In genomic region chr18:7330041-7330440, GRCh38 we compare ENCODE assay signal across 29 cellular contexts.
"Had no signal": no experiment of that assay in that cellular context is flagged by ENCODE, and none has a peak within 500 bp of the region (broad histone marks: within the 10 kb centered on the region; RNA-seq: fewer than 3 reads in every experiment).

No MANE protein-coding gene starts in this region.

- H3K27me3 ChIP-seq: neutrophil, pancreas, right lobe of liver, sigmoid colon, suprapubic skin, testis, tibial artery, transverse colon, upper lobe of left lung, vagina had no signal

- DNase-seq: naive thymus-derived CD4-positive, alpha-beta T cell; natural killer cell; nucleus accumbens; pancreas; right cardiac atrium; right lobe of liver; sigmoid colon; small intestine; stimulated activated CD4-positive, alpha-beta T cell treated with anti-CD3 and anti-CD28 coated beads, Interleukin-15, amount 100 ng/mL, for 24 hours; stimulated activated CD4-positive, alpha-beta T cell treated with anti-CD3 and anti-CD28 coated beads, Interleukin-2, amount 100 ng/mL, for 24 hours; stimulated activated CD4-positive, alpha-beta T cell treated with anti-CD3 and anti-CD28 coated beads, Interleukin-2, amount 100 ng/mL, for 48 hours; stimulated activated CD4-positive, alpha-beta T cell treated with anti-CD3 and anti-CD28 coated beads, Interleukin-4, amount 100 ng/mL, for 4 hours; stimulated activated CD8-positive, alpha-beta memory T cell treated with anti-CD3 and anti-CD28 coated beads, Interleukin-4, amount 100 ng/mL, for 48 hours; stimulated activated naive CD4-positive, alpha-beta T cell; stimulated activated naive CD8-positive, alpha-beta T cell treated with anti-CD3 and anti-CD28 coated beads, Interleukin-15, amount 100 ng/mL, for 72 hours; stimulated activated naive CD8-positive, alpha-beta T cell treated with anti-CD3 and anti-CD28 coated beads, Interleukin-15, Interleukin-2, amounts not matched to agents 100 U/mL and 50 U/mL, for 24 hours; substantia nigra; testis; tibial artery; transverse colon; upper lobe of left lung had no signal

- ATAC-seq: naive thymus-derived CD4-positive, alpha-beta T cell; natural killer cell; pancreas; right cardiac atrium; right lobe of liver; stimulated activated memory B cell treated with anti-CD40 and anti-IgM and Interleukin-4, amounts not matched to agents 10 μg/mL and 1 μg/mL and 100 μg/mL, for 72 hours; stimulated activated naive CD8-positive, alpha-beta T cell treated with anti-CD3 and anti-CD28 coated beads, Interleukin-15, amount 100 ng/mL, for 72 hours; stimulated activated naive CD8-positive, alpha-beta T cell treated with anti-CD3 and anti-CD28 coated beads, Interleukin-15, Interleukin-2, amounts not matched to agents 100 U/mL and 50 U/mL, for 24 hours had no signal

- H3K36me3 Mint-ChIP-seq: naive thymus-derived CD4-positive, alpha-beta T cell; natural killer cell; stimulated activated memory B cell treated with anti-CD40 and anti-IgM and Interleukin-4, amounts not matched to agents 10 μg/mL and 1 μg/mL and 100 μg/mL, for 72 hours had no signal

- H3K4me3 Mint-ChIP-seq: naive thymus-derived CD4-positive, alpha-beta T cell; natural killer cell; nephron; neural crest cell; stimulated activated memory B cell treated with anti-CD40 and anti-IgM and Interleukin-4, amounts not matched to agents 10 μg/mL and 1 μg/mL and 100 μg/mL, for 72 hours; stimulated activated naive CD8-positive, alpha-beta T cell treated with anti-CD3 and anti-CD28 coated beads, Interleukin-15, amount 100 ng/mL, for 72 hours had no signal

- H3K9me3 Mint-ChIP-seq: nephron; stimulated activated memory B cell treated with anti-CD40 and anti-IgM and Interleukin-4, amounts not matched to agents 10 μg/mL and 1 μg/mL and 100 μg/mL, for 72 hours had no signal

- H3K27ac Mint-ChIP-seq: naive thymus-derived CD4-positive, alpha-beta T cell; natural killer cell; nephron; stimulated activated memory B cell treated with anti-CD40 and anti-IgM and Interleukin-4, amounts not matched to agents 10 μg/mL and 1 μg/mL and 100 μg/mL, for 72 hours; stimulated activated naive CD8-positive, alpha-beta T cell treated with anti-CD3 and anti-CD28 coated beads, Interleukin-15, amount 100 ng/mL, for 72 hours had no signal

- FAIRE-seq: pancreas, small intestine, urothelium cell line had no signal

- H3K36me3 ChIP-seq: neutrophil, pancreas, prostate gland, right lobe of liver, sigmoid colon, suprapubic skin, tibial artery, transverse colon, upper lobe of left lung, vagina had no signal

- H3K9me3 ChIP-seq: neutrophil, pancreas, prostate gland, right lobe of liver, sigmoid colon, suprapubic skin, testis, tibial artery, transverse colon, upper lobe of left lung, vagina had no signal

- H3K27me3 Mint-ChIP-seq: stimulated activated memory B cell treated with anti-CD40 and anti-IgM and Interleukin-4, amounts not matched to agents 10 μg/mL and 1 μg/mL and 100 μg/mL, for 72 hours; stimulated activated naive CD8-positive, alpha-beta T cell treated with anti-CD3 and anti-CD28 coated beads, Interleukin-15, amount 100 ng/mL, for 72 hours had no signal

- H3K4me1 ChIP-seq: pancreas, prostate gland, right lobe of liver, sigmoid colon, suprapubic skin, testis, tibial artery, transverse colon, vagina had no signal

- H3K4me1 Mint-ChIP-seq: naive thymus-derived CD4-positive, alpha-beta T cell; natural killer cell; nephron; neural crest cell; stimulated activated memory B cell treated with anti-CD40 and anti-IgM and Interleukin-4, amounts not matched to agents 10 μg/mL and 1 μg/mL and 100 μg/mL, for 72 hours; stimulated activated naive CD8-positive, alpha-beta T cell treated with anti-CD3 and anti-CD28 coated beads, Interleukin-15, amount 100 ng/mL, for 72 hours had no signal

- H3K4me3 ChIP-seq: pancreas, prostate gland, right lobe of liver, sigmoid colon, suprapubic skin, testis, tibial artery, transverse colon, upper lobe of left lung, vagina had no signal

- H3K27ac ChIP-seq: neutrophil, pancreas, prostate gland, right lobe of liver, sigmoid colon, suprapubic skin, testis, tibial artery, transverse colon, upper lobe of left lung, vagina had no signal
